Comparison of ENCODE assay signal across 1 cellular context in genomic region chr20:32091888-32092346, GRCh38.
TF ChIP-seq lines count a peak whose summit lies in the region.

No MANE protein-coding gene starts in this region.

TF ChIP-seq in HepG2, 621 proteins besides CTCF, POLR2A, EP300 and RAD21 (continued from another document):
- TF ChIP-seq ZNF24 (IDR thresholded peaks at IDR 0.05) (no peak), RARA (CRISPR knock-in tag; IDR thresholded peaks at IDR 0.05) (no peak), ZNF337 (CRISPR knock-in tag; IDR thresholded peaks at IDR 0.05; ENCODE audit: borderline replicate concordance, low read depth) (no peak), ELK4 (CRISPR knock-in tag; IDR thresholded peaks at IDR 0.05; ENCODE audit: borderline replicate concordance) (no peak), MYPOP (CRISPR knock-in tag; IDR thresholded peaks at IDR 0.05) (peak; percentile 38; the same call in 1 of the 2 replicates)
- TF ChIP-seq, protein P1, sequence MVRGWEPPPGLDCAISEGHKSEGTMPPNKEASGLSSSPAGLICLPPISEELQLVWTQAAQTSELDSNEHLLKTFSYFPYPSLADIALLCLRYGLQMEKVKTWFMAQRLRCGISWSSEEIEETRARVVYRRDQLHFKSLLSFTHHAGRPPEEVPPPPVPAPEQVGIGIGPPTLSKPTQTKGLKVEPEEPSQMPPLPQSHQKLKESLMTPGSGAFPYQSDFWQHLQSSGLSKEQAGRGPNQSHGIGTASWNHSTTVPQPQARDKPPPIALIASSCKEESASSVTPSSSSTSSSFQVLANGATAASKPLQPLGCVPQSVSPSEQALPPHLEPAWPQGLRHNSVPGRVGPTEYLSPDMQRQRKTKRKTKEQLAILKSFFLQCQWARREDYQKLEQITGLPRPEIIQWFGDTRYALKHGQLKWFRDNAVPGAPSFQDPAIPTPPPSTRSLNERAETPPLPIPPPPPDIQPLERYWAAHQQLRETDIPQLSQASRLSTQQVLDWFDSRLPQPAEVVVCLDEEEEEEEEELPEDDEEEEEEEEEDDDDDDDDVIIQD (CRISPR knock-in tag; IDR thresholded peaks at IDR 0.05; ENCODE audit: low read depth), result no peak
